Comparison of ENCODE assay signal across 9 cellular contexts in the genomic region with DNA sequence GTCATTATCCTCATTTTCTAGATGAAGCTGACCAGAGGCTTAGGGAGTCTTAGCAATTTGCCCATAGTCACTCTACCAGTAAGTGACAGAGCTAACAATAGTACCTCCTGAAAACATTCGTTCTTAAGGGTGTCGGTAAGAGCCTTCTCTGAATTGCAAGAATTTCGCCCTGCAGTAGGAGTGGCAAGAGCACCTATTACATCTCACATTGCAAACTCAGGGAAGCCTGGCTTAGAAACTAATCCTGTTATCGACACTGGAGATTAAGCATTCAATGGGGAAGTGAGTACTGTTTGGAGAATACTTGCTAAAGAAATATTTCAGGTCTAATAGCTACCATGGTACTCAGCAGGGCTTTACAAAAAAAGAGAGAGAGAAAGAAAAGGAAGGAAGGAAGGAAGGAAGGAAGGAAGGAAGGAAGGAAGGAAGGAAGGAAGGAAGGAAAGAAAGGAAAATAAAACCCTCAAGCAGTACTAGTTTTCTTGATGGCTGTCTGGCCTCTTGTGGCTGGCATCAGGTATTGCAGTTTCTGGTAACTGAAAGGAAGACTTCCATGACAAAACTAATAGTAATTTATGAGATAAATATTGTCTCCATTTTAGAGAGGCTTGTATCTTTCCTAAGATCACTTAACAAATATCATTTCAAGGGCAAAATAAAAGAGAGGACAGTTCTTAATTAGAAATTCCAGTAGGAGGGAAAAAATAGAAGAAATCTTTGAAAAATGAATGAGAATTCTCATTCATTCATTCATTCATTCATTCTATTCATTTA. TPM values are rescaled to one million over a fixed set of nuclear protein-coding genes. Genes with fewer than 3 reads are reported as not detected.
DNase-seq lines count a peak whose midpoint lies in the region; TF ChIP-seq lines count a peak whose summit lies in the region.
"Had no signal": no experiment of that assay in that cellular context is flagged by ENCODE, and none has a peak within 500 bp of the region (broad histone marks: within the 10 kb centered on the region; RNA-seq: fewer than 3 reads in every experiment).

No MANE protein-coding gene starts in this region.

- H3K9me2 ChIP-seq in SU-DHL-6 (replicated peaks; ENCODE audit: insufficient read depth, low read length) = no peaks in the 10 kb centered on the region

- H3K9me3 ChIP-seq in SU-DHL-6 (ENCODE audit: insufficient read depth, low read length) = no peaks in the 10 kb centered on the region

- no peak overlapping the region for H3K4me2 ChIP-seq in SU-DHL-6 (ENCODE audit: low read depth, low read length, poor library complexity, severe bottlenecking)

- H3K36me3 ChIP-seq in SU-DHL-6 (ENCODE audit: low read length) = no peaks in the 10 kb centered on the region

- H3K4me3 ChIP-seq in SU-DHL-6 (ENCODE audit: insufficient read depth, low read length, poor library complexity, severe bottlenecking) (no peak overlapping the region), fibroblast of the aortic adventitia (ENCODE audit: low read depth, low read length) (no peak overlapping the region)

- no peaks in the 10 kb centered on the region for H3F3A ChIP-seq in SU-DHL-6 (ENCODE audit: insufficient read depth)

- no peak overlapping the region for H2AFZ ChIP-seq in SU-DHL-6 (ENCODE audit: low read depth, low read length, severe bottlenecking)

- H4K20me1 ChIP-seq in SU-DHL-6 (ENCODE audit: low read depth, low read length) = no peaks in the 10 kb centered on the region

- no peaks in the 10 kb centered on the region for H3K27me3 ChIP-seq in SU-DHL-6 (ENCODE audit: low read length)

- peak; percentile 24 for DNase-seq in activated CD4-positive, alpha-beta T cell treated with anti-CD3 and anti-CD28 coated beads for 48 hours
- DNase-seq in activated CD4-positive, alpha-beta T cell treated with anti-CD3 and anti-CD28 coated beads, Interleukin-2, amount 50 U/mL, for 1 hour = no peak
- DNase-seq in LHCN-M2 (ENCODE audit: low read depth) (peak; percentile 56), fibroblast of the aortic adventitia (ENCODE audit: low read depth) (peak; percentile 63), pons (ENCODE audit: low spot score) (peak; percentile 58), NCI-H446 treated with DMSO at 0.1 percent for 48 hours (lab: John Stamatoyannopoulos, UW) (no peak)
- no peak for DNase-seq in central memory CD4-positive, alpha-beta T cell
- DNase-seq: activated naive CD8-positive, alpha-beta T cell treated with anti-CD3 and anti-CD28 coated beads, Interleukin-2, amount 10 ng/mL, durations not matched to agents 7 days and 5 days had no signal

- no peak overlapping the region for H3K9ac ChIP-seq in SU-DHL-6 (ENCODE audit: low read length)

- TF ChIP-seq CTCF in SU-DHL-6 (IDR thresholded peaks at IDR 0.05; ENCODE audit: insufficient read depth, low read length, poor library complexity, severe bottlenecking) (peak; percentile 52), fibroblast of the aortic adventitia (IDR thresholded peaks at IDR 0.05; ENCODE audit: insufficient read depth, low read length) (peak; percentile 90)

- H3K79me2 ChIP-seq in SU-DHL-6 (ENCODE audit: insufficient read depth, low read length) = no peaks in the 10 kb centered on the region

- H3K27ac ChIP-seq in SU-DHL-6 (ENCODE audit: low read depth, low read length) = no peak overlapping the region

RNA-seq across cellular contexts. Expression of a gene that starts 10.4 kb away (rescaled TPM):
- 0.32 and 0.63 TPM in 2 replicates for total RNA-seq in LHCN-M2 (2014; rRNA removed)
- polyA plus RNA-seq in LHCN-M2 (2012) = 0.21 TPM
- total RNA-seq in fibroblast of the aortic adventitia (ENCODE audit: low replicate concordance) = 0.09 TPM in 1 of 2 replicates, not detected in the other

RNA-seq across cellular contexts. Expression of a gene that starts 15.3 kb away (rescaled TPM):
- total RNA-seq in LHCN-M2 (2014; rRNA removed) (not detected in 2 replicates), fibroblast of the aortic adventitia (ENCODE audit: low replicate concordance) (not detected in 2 replicates)
- polyA plus RNA-seq in LHCN-M2 (2012) = not detected
- total RNA-seq: activated naive CD8-positive, alpha-beta T cell treated with anti-CD3 and anti-CD28 coated beads, Interleukin-2, amount 10 ng/mL, durations not matched to agents 7 days and 5 days had no signal

RNA-seq across cellular contexts. Expression of a gene that starts 20.0 kb away (rescaled TPM):
- total RNA-seq in LHCN-M2 (2014; rRNA removed) = 0.11 and 0.13 TPM in 2 replicates
- polyA plus RNA-seq in LHCN-M2 (2012) = 0.04 TPM
- under 0.01 TPM in 1 of 2 replicates, not detected in the other for total RNA-seq in fibroblast of the aortic adventitia (ENCODE audit: low replicate concordance)
- total RNA-seq: activated naive CD8-positive, alpha-beta T cell treated with anti-CD3 and anti-CD28 coated beads, Interleukin-2, amount 10 ng/mL, durations not matched to agents 7 days and 5 days had no signal

Comparison
In these comparisons a context has a peak if more than half of its experiments do, and no peak if none do; other contexts are left out.
1. DNase-seq: peak in activated CD4-positive, alpha-beta T cell treated with anti-CD3 and anti-CD28 coated beads for 48 hours (single experiment), LHCN-M2 (single experiment), fibroblast of the aortic adventitia (single experiment) and pons (single experiment); none in activated CD4-positive, alpha-beta T cell treated with anti-CD3 and anti-CD28 coated beads, Interleukin-2, amount 50 U/mL, for 1 hour (single experiment), central memory CD4-positive, alpha-beta T cell (single experiment) and NCI-H446 treated with DMSO at 0.1 percent for 48 hours (single experiment).